ENCODE assay signal across 21 cellular contexts in the genomic region with DNA sequence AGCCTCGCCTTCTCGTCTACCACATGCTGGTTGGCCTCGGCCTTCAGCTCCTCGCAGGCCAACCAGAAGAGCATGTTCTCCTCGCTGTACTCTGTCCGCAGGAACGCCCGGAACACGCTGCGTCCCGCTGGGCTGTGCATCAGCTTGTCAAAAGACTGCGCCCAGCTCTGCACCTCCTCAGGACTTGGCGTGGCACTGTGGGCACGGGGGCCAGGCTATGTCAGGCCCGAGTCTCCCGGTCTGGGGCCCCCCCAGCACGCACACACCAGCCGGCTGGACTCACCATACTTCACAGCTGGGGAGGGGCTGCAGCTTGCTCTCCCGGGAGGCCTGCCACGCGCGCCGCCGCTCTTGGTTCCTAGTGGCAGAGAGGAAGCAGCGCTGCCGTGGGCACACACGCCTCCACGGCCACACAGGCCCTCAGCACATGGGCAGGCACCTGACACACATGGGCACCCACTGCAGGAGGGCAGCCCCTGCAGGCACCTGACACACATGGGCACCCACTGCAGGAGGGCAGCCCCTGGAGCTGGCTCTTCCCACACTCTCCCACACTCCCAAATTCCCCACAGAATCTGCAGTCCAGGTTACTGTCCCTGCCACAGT. TPM values are rescaled to one million over a fixed set of nuclear protein-coding genes. Genes with fewer than 3 reads are reported as not detected.
"Had no signal": no experiment of that assay in that cellular context is flagged by ENCODE, and none has a peak within 500 bp of the region (broad histone marks: within the 10 kb centered on the region; RNA-seq: fewer than 3 reads in every experiment).

No MANE protein-coding gene starts in this region.

- H3K36me3 ChIP-seq: gastrocnemius medialis, prostate gland had no signal

- H3K27me3 Mint-ChIP-seq: activated CD4-positive, alpha-beta T cell treated with anti-CD3 and anti-CD28 coated beads, Interleukin-2, amount 10 ng/mL, durations not matched to agents 7 days and 5 days had no signal

- H3K9me3 Mint-ChIP-seq: activated CD4-positive, alpha-beta T cell treated with anti-CD3 and anti-CD28 coated beads, Interleukin-2, amount 10 ng/mL, durations not matched to agents 7 days and 5 days; activated T-cell treated with anti-CD3 and anti-CD28 coated beads, Interleukin-2, amount 50 U/mL, for 72 hours; mesothelial cell of epicardium; T-helper 1 cell treated with Interleukin-12 subunit alpha and Interleukin-12 subunit beta and Interleukin-4 antibody, amounts not matched to agents 30 μg/mL and 1 μg/mL, for 36 hours had no signal

- H3K36me3 Mint-ChIP-seq: mesothelial cell of epicardium had no signal

- DNase-seq: activated CD4-positive, alpha-beta T cell treated with anti-CD3 and anti-CD28 coated beads, Interleukin-2, amount 10 ng/mL, durations not matched to agents 7 days and 5 days; activated CD8-positive, alpha-beta memory T cell treated with anti-CD3 and anti-CD28 coated beads for 24 hours; activated CD8-positive, alpha-beta memory T cell treated with anti-CD3 and anti-CD28 coated beads, Interleukin-2, amount 50 U/mL, for 48 hours; activated effector memory CD4-positive, alpha-beta T cell treated with anti-CD3 and anti-CD28 coated beads, Interleukin-2, amount 50 U/mL, for 16 hours; activated naive CD4-positive, alpha-beta T cell treated with anti-CD3 and anti-CD28 coated beads, Interleukin-2, amount 50 U/mL, for 16 hours; activated T-cell treated with anti-CD3 and anti-CD28 coated beads, Interleukin-2, amount 50 U/mL, for 72 hours; adrenal gland; effector CD4-positive, alpha-beta T cell; gastrocnemius medialis; head of caudate nucleus had no signal

- H3K4me3 Mint-ChIP-seq: activated CD4-positive, alpha-beta T cell treated with anti-CD3 and anti-CD28 coated beads, Interleukin-2, amount 10 ng/mL, durations not matched to agents 7 days and 5 days; activated T-cell treated with anti-CD3 and anti-CD28 coated beads, Interleukin-2, amount 50 U/mL, for 72 hours; mesothelial cell of epicardium; T-helper 1 cell treated with Interleukin-12 subunit alpha and Interleukin-12 subunit beta and Interleukin-4 antibody, amounts not matched to agents 30 μg/mL and 1 μg/mL, for 36 hours had no signal

- H3K27ac ChIP-seq: adrenal gland, gastrocnemius medialis, prostate gland, right atrium auricular region, skin epidermis, thoracic aorta, upper lobe of left lung had no signal

- FAIRE-seq: bronchial epithelial cell, keratinocyte had no signal

- ATAC-seq: activated CD4-positive, CD25-positive, alpha-beta regulatory T cell treated with anti-CD3 and anti-CD28 coated beads, Interleukin-2, amount 50 U/mL, for 24 hours; activated T-cell treated with anti-CD3 and anti-CD28 coated beads, Interleukin-2, amount 50 U/mL, for 72 hours; gastrocnemius medialis had no signal

- H3K27me3 ChIP-seq: adrenal gland, right atrium auricular region, upper lobe of left lung had no signal

- H3K4me3 ChIP-seq: adrenal gland, gastrocnemius medialis, lung, prostate gland, right atrium auricular region, skin epidermis, thoracic aorta, upper lobe of left lung had no signal

- H3K9me3 ChIP-seq: adrenal gland, gastrocnemius medialis, prostate gland, right atrium auricular region, thoracic aorta, upper lobe of left lung had no signal

- H3K27ac Mint-ChIP-seq: activated CD4-positive, alpha-beta T cell treated with anti-CD3 and anti-CD28 coated beads, Interleukin-2, amount 10 ng/mL, durations not matched to agents 7 days and 5 days; activated T-cell treated with anti-CD3 and anti-CD28 coated beads, Interleukin-2, amount 50 U/mL, for 72 hours; mesothelial cell of epicardium; T-helper 1 cell treated with Interleukin-12 subunit alpha and Interleukin-12 subunit beta and Interleukin-4 antibody, amounts not matched to agents 30 μg/mL and 1 μg/mL, for 36 hours had no signal

RNA-seq across cellular contexts. Expression of gene LKAAEAR1, which starts 9.9 kb away (rescaled TPM):
- total RNA-seq: bronchial epithelial cell, gastrocnemius medialis, mesothelial cell of epicardium, right atrium auricular region, thoracic aorta had no signal
- polyA plus RNA-seq: keratinocyte had no signal

RNA-seq across cellular contexts. Expression of gene SOX18, which starts 24.8 kb away (rescaled TPM):
- total RNA-seq: bronchial epithelial cell had no signal
- polyA plus RNA-seq: keratinocyte had no signal
